8 cellular contexts compared by ENCODE assay signal in genomic region chr2:201157694-201158093, GRCh38. TPM values are rescaled to one million over a fixed set of nuclear protein-coding genes. Genes with fewer than 3 reads are reported as not detected.
DNase-seq lines count a peak whose midpoint lies in the region; ATAC-seq, FAIRE-seq and TF ChIP-seq lines count a peak whose summit lies in the region.

No MANE protein-coding gene starts in this region.

- H3K9me3 Mint-ChIP-seq in Calu3 (ENCODE audit: low read depth, unreplicated experiment) = no peaks in the 10 kb centered on the region
- H3K9me3 Mint-ChIP-seq in GM23338 = no peaks in the 10 kb centered on the region

- H3K4me3 ChIP-seq in GM23338 = no peak overlapping the region
- H3K4me3 ChIP-seq in endothelial cell of umbilical vein (replicated peaks in 1 of 3; ENCODE audit: insufficient read depth in 1 of 3, low read depth in 1 of 3, low read length in 3 of 3) = no peak overlapping the region
- no peak overlapping the region for H3K4me3 ChIP-seq in PC-9
- no peak overlapping the region for H3K4me3 ChIP-seq in tibial artery

- H3K27me3 Mint-ChIP-seq in Calu3 (ENCODE audit: unreplicated experiment) = no peaks in the 10 kb centered on the region
- peaks cover 7% of the 10 kb centered on the region for H3K27me3 Mint-ChIP-seq in GM23338 (ENCODE audit: insufficient read depth, low read depth, poor library complexity)

- no peak for DNase-seq in Calu3
- DNase-seq in GM23338 (ENCODE audit: low spot score) = no peak
- DNase-seq in NOMO-1 treated with DMSO at 0.1 percent for 48 hours (lab: John Stamatoyannopoulos, UW; ENCODE audit: unreplicated experiment) = peak; percentile 69
- no peak for DNase-seq in endothelial cell of umbilical vein (ENCODE audit: low read depth, low spot score)
- peak; percentile 29 for DNase-seq in retina
- no peak for DNase-seq in globus pallidus (ENCODE audit: low spot score)
- DNase-seq in PC-9 = no peak
- DNase-seq in tibial artery = no peak

- H3K9me2 ChIP-seq in GM23338 (ENCODE audit: insufficient read depth) (no peaks in the 10 kb centered on the region), PC-9 (ENCODE audit: insufficient read depth) (no peaks in the 10 kb centered on the region)

- TF ChIP-seq POLR2A in endothelial cell of umbilical vein (IDR thresholded peaks at IDR 0.05; ENCODE audit: low read depth, low read length) = no peak

- H3K27ac ChIP-seq in GM23338 (ENCODE audit: low read depth) = no peak overlapping the region
- peak overlapping the region; percentile 54 for H3K27ac ChIP-seq in endothelial cell of umbilical vein (ENCODE audit: insufficient read depth, low read depth, low read length)
- H3K27ac ChIP-seq in PC-9 = no peak overlapping the region
- peak overlapping the region in 1 of 2 donors; percentile 0 for H3K27ac ChIP-seq in tibial artery

- no peaks in the 10 kb centered on the region for H3K9me3 ChIP-seq in endothelial cell of umbilical vein (replicated peaks; ENCODE audit: control insufficient read depth, insufficient read depth, low read length)
- no peaks in the 10 kb centered on the region for H3K9me3 ChIP-seq in PC-9 (ENCODE audit: insufficient read depth, low read depth)
- H3K9me3 ChIP-seq in tibial artery = no peaks in the 10 kb centered on the region

- BruUV-seq in Calu3 (replicated peaks; lab: Mats Ljungman, UMichigan) (no TSS peak), endothelial cell of umbilical vein (replicated peaks; lab: Mats Ljungman, UMichigan) (no TSS peak), PC-9 (replicated peaks; lab: Mats Ljungman, UMichigan) (no TSS peak)

- no peaks in the 10 kb centered on the region for H3F3A ChIP-seq in GM23338 (replicated peaks; ENCODE audit: low read depth)
- no peaks in the 10 kb centered on the region for H3F3A ChIP-seq in PC-9 (ENCODE audit: insufficient read depth, low read depth)

- peaks cover 11% of the 10 kb centered on the region for H3K4me1 ChIP-seq in GM23338 (ENCODE audit: insufficient read depth)
- H3K4me1 ChIP-seq in endothelial cell of umbilical vein (ENCODE audit: control insufficient read depth, extremely low read depth, insufficient read depth, low read length) = peaks cover 11% of the 10 kb centered on the region
- H3K4me1 ChIP-seq in PC-9 (replicated peaks; ENCODE audit: insufficient read depth) = no peaks in the 10 kb centered on the region
- H3K4me1 ChIP-seq in tibial artery = peaks cover 0 to 14% (median 2%) of the 10 kb centered on the region in 4 donors

- no peaks in the 10 kb centered on the region for H3K36me3 ChIP-seq in GM23338 (ENCODE audit: insufficient read depth)
- H3K36me3 ChIP-seq in endothelial cell of umbilical vein (ENCODE audit: control insufficient read depth in 2 of 2, extremely low read depth in 1 of 2, insufficient read depth in 2 of 2, low read length in 2 of 2) = peaks cover 31 to 33% of the 10 kb centered on the region in 2 experiments
- H3K36me3 ChIP-seq in PC-9 (ENCODE audit: low read depth) = peaks cover 13% of the 10 kb centered on the region
- H3K36me3 ChIP-seq in tibial artery = peaks cover 83 to 100% (median 92%) of the 10 kb centered on the region in 3 donors

- H3K79me2 ChIP-seq in GM23338 (replicated peaks; ENCODE audit: insufficient read depth) (no peaks in the 10 kb centered on the region), endothelial cell of umbilical vein (ENCODE audit: control insufficient read depth, insufficient read depth, low read length) (peaks cover 21% of the 10 kb centered on the region), PC-9 (ENCODE audit: low read depth) (0 out of 2 replicates have a peak, but pooled peaks cover 2% of the 10 kb centered on the region)

- H3K4me3 Mint-ChIP-seq in Calu3 (ENCODE audit: low read depth, unreplicated experiment) (no peak overlapping the region), GM23338 (no peak overlapping the region)

- H3K4me2 ChIP-seq in GM23338 (no peak overlapping the region), endothelial cell of umbilical vein (ENCODE audit: insufficient read depth, low read length) (no peak overlapping the region), PC-9 (no peak overlapping the region)

- H3K4me1 Mint-ChIP-seq in Calu3 (ENCODE audit: low read depth, unreplicated experiment) = peaks cover 21% of the 10 kb centered on the region
- H3K4me1 Mint-ChIP-seq in GM23338 = peaks cover 14% of the 10 kb centered on the region

- H3K27me3 ChIP-seq in GM23338 (ENCODE audit: insufficient read depth) (no peaks in the 10 kb centered on the region), endothelial cell of umbilical vein (ENCODE audit: control insufficient read depth in 2 of 2, insufficient read depth in 2 of 2, low read length in 2 of 2) (no peaks in the 10 kb centered on the region), PC-9 (ENCODE audit: insufficient read depth, low read depth) (no peaks in the 10 kb centered on the region), tibial artery (no peaks in the 10 kb centered on the region)

- peak overlapping the region; percentile 70 for H2AFZ ChIP-seq in GM23338
- H2AFZ ChIP-seq in endothelial cell of umbilical vein (ENCODE audit: low read depth, low read length) = no peak overlapping the region
- no peak overlapping the region for H2AFZ ChIP-seq in PC-9

- FAIRE-seq in endothelial cell of umbilical vein (lab: Jason Lieb, UNC) = peak; percentile 18

- dilution Hi-C loops in endothelial cell of umbilical vein (cut with MboI; ENCODE audit: extremely low pct_ligation_motif_present, low sequenced_read_pairs) = no loop called here

- no peak overlapping the region for H3K9ac ChIP-seq in endothelial cell of umbilical vein (replicated peaks; ENCODE audit: extremely low read depth, insufficient read depth, low read length)

- intact Hi-C loops in Calu3 (cut with micrococcal nuclease; ENCODE audit: unreplicated experiment) = loop anchor here (1.0 kb wide), 1 partner anchor 85 kb away; the partner anchor contains the start of gene NDUFB3
- intact Hi-C loops in endothelial cell of umbilical vein (cut with micrococcal nuclease) = loop anchor here (1.0 kb wide), 5 partner anchors 39 to 256 kb away; partner anchors contain the start of genes HYCC2 and ORC2
- intact Hi-C loops in PC-9 (cut with micrococcal nuclease; ENCODE audit: unreplicated experiment) = loop anchor here (1.0 to 10.0 kb wide), 4 partner anchors 39 to 252 kb away; partner anchors contain the start of genes HYCC2 and ORC2
- intact Hi-C loops in tibial artery (cut with DNase I; ENCODE audit: low total_unique reads) = no loop called here

- no peak for TF ChIP-seq CTCF in Calu3 (IDR thresholded peaks at IDR 0.05; ENCODE audit: unreplicated experiment)
- no peak for TF ChIP-seq CTCF in GM23338 (conservative IDR thresholded peaks at IDR 0.05; ENCODE audit: low read depth in 2 of 2)
- no peak for TF ChIP-seq CTCF in endothelial cell of umbilical vein (IDR thresholded peaks at IDR 0.05; ENCODE audit: extremely low read depth in 1 of 2, insufficient read depth in 1 of 2, low read depth in 1 of 2, low read length in 2 of 2)
- TF ChIP-seq CTCF in PC-9 (conservative IDR thresholded peaks at IDR 0.05) = no peak
- TF ChIP-seq CTCF in tibial artery (IDR thresholded peaks at IDR 0.05) = no peak

- H4K20me1 ChIP-seq in GM23338 (replicated peaks; ENCODE audit: insufficient read depth) (no peaks in the 10 kb centered on the region), endothelial cell of umbilical vein (replicated peaks; ENCODE audit: control insufficient read depth, extremely low read depth, insufficient read depth, low read length) (no peaks in the 10 kb centered on the region), PC-9 (ENCODE audit: insufficient read depth) (no peaks in the 10 kb centered on the region)

- H3K27ac Mint-ChIP-seq in Calu3 (ENCODE audit: unreplicated experiment) (peak overlapping the region; percentile 72), GM23338 (peak overlapping the region; percentile 76; the same call in 1 of the 2 replicates)

- CTCF ChIA-PET in Calu3 (lab: Charles Lee) = interaction anchor here (0.6 to 1.7 kb wide), 12 partner anchors 9 to 251 kb away, joined by 3 to 20 read pairs (median 4); partner anchors contain the start of genes CASP10 and CFLAR
- CTCF ChIA-PET in endothelial cell of umbilical vein (lab: Charles Lee) = interaction anchor here (0.7 to 4.5 kb wide), 38 partner anchors 11 to 444 kb away, joined by 3 to 140 read pairs (median 6); partner anchors contain the start of genes CASP10, CFLAR and ORC2
- CTCF ChIA-PET in PC-9 (lab: Charles Lee) = interaction anchor here (0.5 to 1.4 kb wide), 7 partner anchors 20 to 571 kb away, joined by 3 to 5 read pairs (median 3); no protein-coding TSS in a partner anchor

- no peaks in the 10 kb centered on the region for H3K9me1 ChIP-seq in endothelial cell of umbilical vein (replicated peaks; ENCODE audit: control insufficient read depth, extremely low read depth, insufficient read depth, low read length)

- POLR2A ChIA-PET in endothelial cell of umbilical vein (lab: Charles Lee) (interaction anchor here (0.9 to 1.4 kb wide), 7 partner anchors 9 to 75 kb away, joined by 3 to 10 read pairs (median 4); no protein-coding TSS in a partner anchor), PC-9 (lab: Charles Lee; ENCODE audit: unreplicated experiment) (interaction anchor here (0.6 kb wide), 1 partner anchor 27 kb away, joined by 4 read pairs; no protein-coding TSS in a partner anchor)

- peaks cover 84% of the 10 kb centered on the region for H3K36me3 Mint-ChIP-seq in Calu3 (ENCODE audit: insufficient read depth, unreplicated experiment)
- H3K36me3 Mint-ChIP-seq in GM23338 (ENCODE audit: low read depth) = no peaks in the 10 kb centered on the region; the same call in 1 of the 3 replicates

- no peak for ATAC-seq in GM23338

RNA-seq across cellular contexts. Expression of gene CASP10, which starts 25.2 kb away (rescaled TPM):
- total RNA-seq in Calu3 (2022) (21.4 and 22.5 TPM in 2 replicates), endothelial cell of umbilical vein (31.1 and 37.6 TPM in 2 replicates), PC-9 (2021) (15.2 and 16.9 TPM in 2 replicates)
- total RNA-seq in GM23338 (2014; rRNA removed; shearing (Covaris generic)) = 2.9 and 3.5 TPM in 2 replicates
- polyA plus RNA-seq in GM23338 (2016; fragmentation: Nextera tagmentation; extraction: Ambion mirVana) (1.9 and 2.4 TPM in 2 replicates), endothelial cell of umbilical vein (15.7 and 16.4 TPM in 2 replicates)
- 12.2 and 15.1 TPM in 2 replicates for polyA plus RNA-seq in endothelial cell of umbilical vein (2011; cell fraction: cytosol; rRNA removed)
- polyA plus RNA-seq in endothelial cell of umbilical vein (2011; cell fraction: nucleus; rRNA removed) = 37.5 and 37.8 TPM in 2 replicates
- 13.6 and 15.2 TPM in 2 replicates for polyA plus RNA-seq in endothelial cell of umbilical vein (2012)
- 41.1 and 46.4 TPM in 2 replicates for polyA minus RNA-seq in endothelial cell of umbilical vein
- polyA minus RNA-seq in endothelial cell of umbilical vein (2011; cell fraction: cytosol; rRNA and poly(A)+ RNA removed) = 2.8 TPM
- 26.4 and 37.2 TPM in 2 replicates for polyA minus RNA-seq in endothelial cell of umbilical vein (2011; cell fraction: nucleus; rRNA and poly(A)+ RNA removed)

RNA-seq across cellular contexts. Expression of gene CFLAR, which starts 41.7 kb away (rescaled TPM):
- total RNA-seq in Calu3 (2022) = 232 and 285 TPM in 2 replicates
- total RNA-seq in GM23338 (2014; rRNA removed; shearing (Covaris generic)) = 15.1 and 16.2 TPM in 2 replicates
- 10.0 and 10.1 TPM in 2 replicates for polyA plus RNA-seq in GM23338 (2016; fragmentation: Nextera tagmentation; extraction: Ambion mirVana)
- 222 and 260 TPM in 2 replicates for total RNA-seq in endothelial cell of umbilical vein
- polyA plus RNA-seq in endothelial cell of umbilical vein = 85.5 and 104 TPM in 2 replicates
- polyA plus RNA-seq in endothelial cell of umbilical vein (2011; cell fraction: cytosol; rRNA removed) = 88.8 and 91.9 TPM in 2 replicates
- 323 and 358 TPM in 2 replicates for polyA plus RNA-seq in endothelial cell of umbilical vein (2011; cell fraction: nucleus; rRNA removed)
- 177 and 182 TPM in 2 replicates for polyA plus RNA-seq in endothelial cell of umbilical vein (2012)
- 353 and 362 TPM in 2 replicates for polyA minus RNA-seq in endothelial cell of umbilical vein
- 5.4 TPM for polyA minus RNA-seq in endothelial cell of umbilical vein (2011; cell fraction: cytosol; rRNA and poly(A)+ RNA removed)
- 427 and 521 TPM in 2 replicates for polyA minus RNA-seq in endothelial cell of umbilical vein (2011; cell fraction: nucleus; rRNA and poly(A)+ RNA removed)
- 75.4 and 99.1 TPM in 2 replicates for total RNA-seq in PC-9 (2021)

Comparison
In these comparisons a context has a peak if more than half of its experiments do, and no peak if none do; other contexts are left out.
1. DNase-seq: peak in NOMO-1 treated with DMSO at 0.1 percent for 48 hours (single experiment) and retina (single experiment); none in Calu3 (single experiment), GM23338 (single experiment), endothelial cell of umbilical vein (single experiment), globus pallidus (single experiment), PC-9 (0 of 2) and tibial artery (0 of 2).